Comparison of ENCODE assay signal across 26 cellular contexts in the genomic region with DNA sequence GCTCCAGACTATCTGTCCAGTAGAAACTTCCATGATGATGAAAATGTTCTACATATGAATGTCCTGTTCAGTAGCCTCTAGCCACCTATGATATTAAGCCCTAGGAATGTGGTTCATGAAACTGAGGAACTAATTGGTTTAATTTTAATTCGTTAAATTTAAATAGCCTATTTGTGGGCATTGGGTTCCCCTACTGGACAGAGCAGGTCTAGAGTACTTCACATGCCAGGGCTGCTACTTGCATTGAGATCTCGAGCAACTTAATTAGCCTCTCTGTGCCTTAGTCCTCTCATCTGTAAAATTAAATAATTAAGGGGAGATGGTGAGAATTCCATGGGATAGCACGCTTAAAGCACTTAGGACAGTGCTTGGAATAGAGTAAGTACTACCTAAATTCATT.
DNase-seq lines count a peak whose midpoint lies in the region; FAIRE-seq and TF ChIP-seq lines count a peak whose summit lies in the region.
"Had no signal": no experiment of that assay in that cellular context is flagged by ENCODE, and none has a peak within 500 bp of the region (broad histone marks: within the 10 kb centered on the region; RNA-seq: fewer than 3 reads in every experiment).

No MANE protein-coding gene starts in this region.

- H3K4me1 Mint-ChIP-seq in astrocyte (ENCODE audit: low read depth, unreplicated experiment), result peaks cover 4% of the 10 kb centered on the region
- H3K4me1 Mint-ChIP-seq: activated B cell treated with CpG ODN at 0.5 μM for 24 hours; activated naive CD4-positive, alpha-beta T cell treated with anti-CD3 and anti-CD28 coated beads, Interleukin-2, amount 10 ng/mL, durations not matched to agents 7 days and 5 days; CD4-positive, CD25-positive, alpha-beta regulatory T cell had no signal

- H3K9me3 ChIP-seq in AG04450 (ENCODE audit: control insufficient read depth, insufficient read depth, low read length) (no peaks in the 10 kb centered on the region), Karpas-422 (ENCODE audit: low read length) (no peaks in the 10 kb centered on the region), astrocyte (ENCODE audit: insufficient read depth, low read depth, low read length) (no peaks in the 10 kb centered on the region)
- H3K9me3 ChIP-seq: body of pancreas had no signal

- H3K4me3 Mint-ChIP-seq in astrocyte (ENCODE audit: unreplicated experiment), result peak overlapping the region; percentile 37
- H3K4me3 Mint-ChIP-seq: activated B cell treated with CpG ODN at 0.5 μM for 24 hours; activated CD8-positive, alpha-beta T cell treated with anti-CD3 and anti-CD28 coated beads, Interleukin-2, amount 10 ng/mL, durations not matched to agents 7 days and 5 days; activated naive CD4-positive, alpha-beta T cell treated with anti-CD3 and anti-CD28 coated beads, Interleukin-2, amount 10 ng/mL, durations not matched to agents 7 days and 5 days; activated T-cell treated with anti-CD3 and anti-CD28 coated beads, Interleukin-2, amount 50 U/mL, for 4 hours; CD4-positive, CD25-positive, alpha-beta regulatory T cell; dendritic cell treated with granulocyte-macrophage colony-stimulating factor and Interleukin-4, amounts not matched to agents 40 ng/mL and 50 ng/mL, for 4 days; neural crest cell had no signal

- H3K36me3 Mint-ChIP-seq in astrocyte (ENCODE audit: low read depth, unreplicated experiment), result peaks cover 62% of the 10 kb centered on the region
- H3K36me3 Mint-ChIP-seq: activated naive CD4-positive, alpha-beta T cell treated with anti-CD3 and anti-CD28 coated beads, Interleukin-2, amount 10 ng/mL, durations not matched to agents 7 days and 5 days; CD4-positive, CD25-positive, alpha-beta regulatory T cell had no signal

- no peak overlapping the region for H3K27ac ChIP-seq in AG04450 (ENCODE audit: low read depth, low read length)
- no peak overlapping the region for H3K27ac ChIP-seq in Karpas-422 (ENCODE audit: low read length)
- H3K27ac ChIP-seq in astrocyte (ENCODE audit: low read depth, low read length), result no peak overlapping the region
- H3K27ac ChIP-seq: body of pancreas had no signal

- FAIRE-seq in astrocyte (lab: Jason Lieb, UNC), result no peak

- TF ChIP-seq CTCF in AG04450 (IDR thresholded peaks at IDR 0.05; ENCODE audit: low read depth, low read length), result peak; percentile 30; the same call in 1 of the 2 replicates
- TF ChIP-seq CTCF in astrocyte (IDR thresholded peaks at IDR 0.05; ENCODE audit: insufficient read depth, low read depth, low read length), result peak; percentile 10
- peak; percentile 11 for TF ChIP-seq CTCF in fibroblast of villous mesenchyme (IDR thresholded peaks at IDR 0.05; ENCODE audit: insufficient read depth, low read depth, low read length)

- H3K9ac ChIP-seq in Karpas-422 (ENCODE audit: low read length), result no peak overlapping the region
- H3K9ac ChIP-seq in astrocyte (ENCODE audit: low read length), result no peak overlapping the region

- H3K4me3 ChIP-seq in AG04450 (ENCODE audit: low read depth, low read length), result no peak overlapping the region
- H3K4me3 ChIP-seq in Karpas-422 (ENCODE audit: low read length), result no peak overlapping the region
- H3K4me3 ChIP-seq in astrocyte (ENCODE audit: insufficient read depth, low read depth, low read length), result no peak overlapping the region
- H3K4me3 ChIP-seq in fibroblast of villous mesenchyme (ENCODE audit: low read depth, low read length), result no peak overlapping the region
- H3K4me3 ChIP-seq: body of pancreas had no signal

- H2AFZ ChIP-seq in Karpas-422 (ENCODE audit: low read length), result no peak overlapping the region
- no peak overlapping the region for H2AFZ ChIP-seq in astrocyte (ENCODE audit: low read depth, low read length)

- no peaks in the 10 kb centered on the region for H3K4me1 ChIP-seq in Karpas-422 (ENCODE audit: low read length)
- no peaks in the 10 kb centered on the region for H3K4me1 ChIP-seq in astrocyte (ENCODE audit: insufficient read depth, low read length)
- H3K4me1 ChIP-seq: body of pancreas had no signal

- H3K36me3 ChIP-seq in Karpas-422 (ENCODE audit: insufficient read depth, low read length) (no peaks in the 10 kb centered on the region), astrocyte (ENCODE audit: insufficient read depth, low read length) (peaks cover 4% of the 10 kb centered on the region)

- H3K27ac Mint-ChIP-seq in astrocyte (ENCODE audit: unreplicated experiment), result peak overlapping the region; percentile 59
- H3K27ac Mint-ChIP-seq: activated B cell treated with CpG ODN at 0.5 μM for 24 hours; activated CD8-positive, alpha-beta T cell treated with anti-CD3 and anti-CD28 coated beads, Interleukin-2, amount 10 ng/mL, durations not matched to agents 7 days and 5 days; activated naive CD4-positive, alpha-beta T cell treated with anti-CD3 and anti-CD28 coated beads, Interleukin-2, amount 10 ng/mL, durations not matched to agents 7 days and 5 days; CD4-positive, CD25-positive, alpha-beta regulatory T cell; dendritic cell treated with granulocyte-macrophage colony-stimulating factor and Interleukin-4, amounts not matched to agents 40 ng/mL and 50 ng/mL, for 4 days had no signal

- H3K9me3 Mint-ChIP-seq in astrocyte (ENCODE audit: unreplicated experiment), result peaks cover 3% of the 10 kb centered on the region
- H3K9me3 Mint-ChIP-seq: activated B cell treated with CpG ODN at 0.5 μM for 24 hours; activated naive CD4-positive, alpha-beta T cell treated with anti-CD3 and anti-CD28 coated beads, Interleukin-2, amount 10 ng/mL, durations not matched to agents 7 days and 5 days; activated T-cell treated with anti-CD3 and anti-CD28 coated beads, Interleukin-2, amount 50 U/mL, for 4 hours; CD4-positive, CD25-positive, alpha-beta regulatory T cell; dendritic cell treated with granulocyte-macrophage colony-stimulating factor and Interleukin-4, amounts not matched to agents 40 ng/mL and 50 ng/mL, for 4 days had no signal

- H4K20me1 ChIP-seq in Karpas-422 (ENCODE audit: insufficient read depth, low read depth, low read length) (no peaks in the 10 kb centered on the region), astrocyte (ENCODE audit: insufficient read depth, low read length) (no peaks in the 10 kb centered on the region)

- CTCF ChIA-PET in AG04450 (lab: Charles Lee), result interaction anchor here (0.6 kb wide), 1 partner anchor 258 kb away, joined by 4 read pairs; no protein-coding TSS in a partner anchor

- no peaks in the 10 kb centered on the region for H3K9me2 ChIP-seq in Karpas-422 (replicated peaks; ENCODE audit: insufficient read depth, low read length)

- H3K79me2 ChIP-seq in Karpas-422 (ENCODE audit: low read length) (no peaks in the 10 kb centered on the region), astrocyte (ENCODE audit: insufficient read depth, low read length) (no peaks in the 10 kb centered on the region)

- no peaks in the 10 kb centered on the region for H3K27me3 Mint-ChIP-seq in astrocyte (ENCODE audit: low read depth, unreplicated experiment)
- H3K27me3 Mint-ChIP-seq: activated B cell treated with CpG ODN at 0.5 μM for 24 hours; activated naive CD4-positive, alpha-beta T cell treated with anti-CD3 and anti-CD28 coated beads, Interleukin-2, amount 10 ng/mL, durations not matched to agents 7 days and 5 days; CD4-positive, CD25-positive, alpha-beta regulatory T cell; dendritic cell treated with granulocyte-macrophage colony-stimulating factor and Interleukin-4, amounts not matched to agents 40 ng/mL and 50 ng/mL, for 4 days had no signal

- no peak overlapping the region for H3K4me2 ChIP-seq in Karpas-422 (ENCODE audit: low read depth, low read length, poor library complexity, severe bottlenecking)
- H3K4me2 ChIP-seq in astrocyte (ENCODE audit: low read length), result no peak overlapping the region

- H3K27me3 ChIP-seq in AG04450 (ENCODE audit: control insufficient read depth, insufficient read depth, low read length) (no peaks in the 10 kb centered on the region), Karpas-422 (ENCODE audit: low read length) (no peaks in the 10 kb centered on the region), astrocyte (ENCODE audit: insufficient read depth, low read length) (no peaks in the 10 kb centered on the region)
- H3K27me3 ChIP-seq: body of pancreas had no signal

- POLR2A ChIA-PET in AG04450 (lab: Yijun Ruan, JAX), result interaction anchor here (0.7 kb wide), 1 partner anchor 14 kb away, joined by 3 read pairs; no protein-coding TSS in a partner anchor

- DNase-seq in AG04450 (ENCODE audit: low read depth, low spot score) (no peak), Karpas-422 (peak; percentile 42), astrocyte (ENCODE audit: low read depth) (no peak), fibroblast of villous mesenchyme (ENCODE audit: low read depth) (no peak), mucosa of gallbladder (ENCODE audit: low spot score) (no peak), dedifferentiated amniotic fluid mesenchymal stem cell (ENCODE audit: extremely low spot score) (no peak), mesenteric fat pad (ENCODE audit: low spot score) (no peak)
- no peak for DNase-seq in activated CD4-positive, alpha-beta T cell treated with anti-CD3 and anti-CD28 coated beads for 48 hours
- DNase-seq: activated B cell treated with CpG ODN at 0.5 μM for 24 hours; activated CD8-positive, alpha-beta T cell treated with anti-CD3 and anti-CD28 coated beads, Interleukin-2, amount 10 ng/mL, durations not matched to agents 7 days and 5 days; activated naive CD4-positive, alpha-beta T cell treated with anti-CD3 and anti-CD28 coated beads, Interleukin-2, amount 10 ng/mL, durations not matched to agents 7 days and 5 days; activated T-cell treated with anti-CD3 and anti-CD28 coated beads, Interleukin-2, amount 50 U/mL, for 4 hours; body of pancreas; CD4-positive, CD25-positive, alpha-beta regulatory T cell; DMS 273 treated with DMSO at 0.1 percent for 48 hours; GDM1; KG1; left colon; NCI-H1092; NCI-H2081 treated with DMSO at 0.1 percent for 48 hours; NCI-H510A treated with DMSO at 0.1 percent for 48 hours; SIG-M5; stimulated activated CD4-positive, alpha-beta T cell treated with anti-CD3 and anti-CD28 coated beads, Interleukin-4, amount 100 ng/mL, for 24 hours; T-helper 2 cell had no signal
